ENCODE assay signal across 29 cellular contexts in the genomic region with DNA sequence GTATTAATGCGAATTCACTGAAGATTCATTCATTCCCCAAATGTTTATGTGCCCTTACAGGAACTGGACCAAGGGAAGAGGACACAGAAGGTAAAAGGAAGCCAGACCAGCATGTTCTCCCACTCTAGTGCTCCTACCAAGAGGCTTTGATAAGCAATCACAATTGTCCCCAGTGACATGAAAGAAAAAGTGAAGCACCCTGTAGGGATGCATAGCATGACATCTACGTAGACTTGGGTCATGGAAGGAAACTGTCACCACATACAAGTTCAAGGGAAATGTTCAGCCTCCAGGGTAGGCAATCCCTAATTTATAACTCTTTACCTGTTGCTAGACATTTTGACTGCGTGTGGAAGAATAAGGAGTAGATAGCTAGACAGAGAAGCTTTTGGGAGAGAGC.
"Had no signal": no experiment of that assay in that cellular context is flagged by ENCODE, and none has a peak within 500 bp of the region (broad histone marks: within the 10 kb centered on the region; RNA-seq: fewer than 3 reads in every experiment).

No MANE protein-coding gene starts in this region.

- H3K27ac ChIP-seq: neutrophil, ovary, parathyroid adenoma, psoas muscle, right lobe of liver, sigmoid colon, stomach, thoracic aorta, thyroid gland, tibial nerve, upper lobe of left lung, vagina had no signal

- H3K27me3 Mint-ChIP-seq: progenitor cell of endocrine pancreas; stimulated activated naive B cell treated with anti-CD40 and anti-IgM and Interleukin-4, amounts not matched to agents 10 μg/mL and 1 μg/mL and 100 μg/mL, for 72 hours had no signal

- H3K4me3 Mint-ChIP-seq: natural killer cell treated with Interleukin-12 subunit alpha and Interleukin-12 subunit beta and Interleukin-15 and Interleukin-18, amount 100 ng/mL, for 72 hours; nephron progenitor cell; neural crest cell; stimulated activated effector memory CD8-positive, alpha-beta T cell treated with anti-CD3 and anti-CD28 coated beads, Interleukin-12 subunit alpha, Interleukin-12 subunit beta, amount 100 ng/mL, for 72 hours; stimulated activated naive B cell treated with anti-CD40 and anti-IgM and Interleukin-4, amounts not matched to agents 10 μg/mL and 1 μg/mL and 100 μg/mL, for 72 hours; stimulated activated naive CD8-positive, alpha-beta T cell treated with anti-CD3 and anti-CD28 coated beads, Interleukin-15, Interleukin-2, amounts not matched to agents 100 ng/mL and 50 ng/mL, for 24 hours had no signal

- H3K27ac Mint-ChIP-seq: natural killer cell treated with Interleukin-12 subunit alpha and Interleukin-12 subunit beta and Interleukin-15 and Interleukin-18, amount 100 ng/mL, for 72 hours; nephron progenitor cell; progenitor cell of endocrine pancreas; stimulated activated effector memory CD8-positive, alpha-beta T cell treated with anti-CD3 and anti-CD28 coated beads, Interleukin-12 subunit alpha, Interleukin-12 subunit beta, amount 100 ng/mL, for 72 hours; stimulated activated naive B cell treated with anti-CD40 and anti-IgM and Interleukin-4, amounts not matched to agents 10 μg/mL and 1 μg/mL and 100 μg/mL, for 72 hours; stimulated activated naive CD8-positive, alpha-beta T cell treated with anti-CD3 and anti-CD28 coated beads, Interleukin-15, Interleukin-2, amounts not matched to agents 100 ng/mL and 50 ng/mL, for 24 hours had no signal

- H3K4me3 ChIP-seq: ovary, psoas muscle, right lobe of liver, sigmoid colon, stomach, thoracic aorta, thyroid gland, tibial nerve, upper lobe of left lung, vagina had no signal

- H3K9me3 Mint-ChIP-seq: natural killer cell treated with Interleukin-12 subunit alpha and Interleukin-12 subunit beta and Interleukin-15 and Interleukin-18, amount 100 ng/mL, for 72 hours; stimulated activated naive CD8-positive, alpha-beta T cell treated with anti-CD3 and anti-CD28 coated beads, Interleukin-15, Interleukin-2, amounts not matched to agents 100 ng/mL and 50 ng/mL, for 24 hours had no signal

- H3K4me1 Mint-ChIP-seq: nephron progenitor cell; neural crest cell; stimulated activated effector memory CD8-positive, alpha-beta T cell treated with anti-CD3 and anti-CD28 coated beads, Interleukin-12 subunit alpha, Interleukin-12 subunit beta, amount 100 ng/mL, for 72 hours; stimulated activated naive B cell treated with anti-CD40 and anti-IgM and Interleukin-4, amounts not matched to agents 10 μg/mL and 1 μg/mL and 100 μg/mL, for 72 hours had no signal

- H3K36me3 Mint-ChIP-seq: natural killer cell treated with Interleukin-12 subunit alpha and Interleukin-12 subunit beta and Interleukin-15 and Interleukin-18, amount 100 ng/mL, for 72 hours; stimulated activated effector memory CD8-positive, alpha-beta T cell treated with anti-CD3 and anti-CD28 coated beads, Interleukin-12 subunit alpha, Interleukin-12 subunit beta, amount 100 ng/mL, for 72 hours had no signal

- H3K9me3 ChIP-seq: neutrophil, ovary, psoas muscle, right lobe of liver, sigmoid colon, stomach, thoracic aorta, thyroid gland, tibial nerve, upper lobe of left lung, vagina had no signal

- H3K36me3 ChIP-seq: neutrophil, ovary, right lobe of liver, sigmoid colon, stomach, thoracic aorta, thyroid gland, tibial nerve, upper lobe of left lung, vagina had no signal

- H3K27me3 ChIP-seq: neutrophil, ovary, right lobe of liver, sigmoid colon, thyroid gland, tibial nerve, upper lobe of left lung, vagina had no signal

- H3K4me1 ChIP-seq: parathyroid adenoma, psoas muscle, right lobe of liver, sigmoid colon, thyroid gland, upper lobe of left lung had no signal

- ATAC-seq: natural killer cell treated with Interleukin-12 subunit alpha and Interleukin-12 subunit beta and Interleukin-15 and Interleukin-18, amount 100 ng/mL, for 72 hours; psoas muscle; right lobe of liver; stimulated activated effector memory CD8-positive, alpha-beta T cell treated with anti-CD3 and anti-CD28 coated beads, Interleukin-12 subunit alpha, Interleukin-12 subunit beta, amount 100 ng/mL, for 72 hours; stimulated activated naive B cell treated with anti-CD40 and anti-IgM and Interleukin-4, amounts not matched to agents 10 μg/mL and 1 μg/mL and 100 μg/mL, for 72 hours had no signal

- H2AFZ ChIP-seq: parathyroid adenoma had no signal

- DNase-seq: nephron progenitor cell; occipital lobe; ovary; posterior cingulate gyrus; psoas muscle; right cardiac atrium; right lobe of liver; sigmoid colon; small intestine; stimulated activated CD4-positive, alpha-beta T cell treated with anti-CD3 and anti-CD28 coated beads, Interleukin-15, amount 100 ng/mL, for 24 hours; stimulated activated CD4-positive, alpha-beta T cell treated with anti-CD3 and anti-CD28 coated beads, Interleukin-2, amount 100 ng/mL, for 24 hours; stimulated activated CD4-positive, alpha-beta T cell treated with anti-CD3 and anti-CD28 coated beads, Interleukin-2, amount 100 ng/mL, for 48 hours; stimulated activated CD4-positive, alpha-beta T cell treated with anti-CD3 and anti-CD28 coated beads, Interleukin-4, amount 100 ng/mL, for 24 hours; stimulated activated naive B cell treated with anti-CD40 and anti-IgM and Interleukin-4, amounts not matched to agents 10 μg/mL and 1 μg/mL and 100 μg/mL, for 72 hours; stimulated activated naive CD4-positive, alpha-beta T cell treated with Interleukin-2 at 50 U/mL for 16 hours; stomach; thyroid gland; trophoblast cell; upper lobe of left lung had no signal

- H3K9ac ChIP-seq: parathyroid adenoma had no signal

- H3K79me2 ChIP-seq: parathyroid adenoma had no signal
